Comparison of ENCODE assay signal across 8 cellular contexts in the genomic region with DNA sequence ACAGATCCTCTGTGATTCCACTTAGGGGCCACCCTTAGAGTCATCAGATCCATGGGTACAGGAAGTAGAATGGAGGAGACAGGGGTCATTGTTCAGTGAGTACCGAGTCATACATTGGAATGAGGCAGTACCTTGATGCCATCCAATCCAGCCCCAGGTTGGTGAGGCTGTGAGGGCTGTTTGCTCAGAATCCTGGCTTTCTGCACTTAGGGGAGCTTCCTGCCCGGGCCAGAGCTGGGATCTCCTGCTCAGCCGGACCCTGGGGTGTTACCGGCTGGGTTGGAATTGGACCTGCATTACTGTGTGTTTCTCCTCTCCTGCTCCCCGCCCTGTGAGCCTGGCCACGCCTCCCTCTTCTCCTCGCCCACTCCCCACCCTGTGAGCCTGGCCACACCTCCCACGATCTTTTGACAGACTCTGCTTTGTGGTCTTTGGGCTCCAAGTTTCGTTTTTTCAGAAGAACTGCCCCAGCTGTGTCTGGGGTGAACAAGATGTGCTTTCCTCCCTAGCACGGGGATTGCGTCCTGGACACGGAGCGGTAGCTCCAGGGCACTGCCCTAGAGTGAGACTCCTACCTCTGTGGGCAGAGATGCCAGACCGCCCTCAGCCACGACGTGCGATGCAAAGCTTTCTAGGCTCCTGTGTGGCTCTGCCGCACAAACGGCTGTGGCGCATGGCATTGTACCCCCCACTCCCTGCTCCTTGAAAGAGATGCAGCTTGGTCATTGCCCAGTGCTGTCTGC. TPM values are rescaled to one million over a fixed set of nuclear protein-coding genes. Genes with fewer than 3 reads are reported as not detected.
DNase-seq lines count a peak whose midpoint lies in the region; ATAC-seq and TF ChIP-seq lines count a peak whose summit lies in the region.

No MANE protein-coding gene starts in this region.

- H3K4me1 Mint-ChIP-seq in effector memory CD8-positive, alpha-beta T cell (ENCODE audit: low read depth in 2 of 2) = peaks cover 28 to 35% of the 10 kb centered on the region in 2 donors

- H3K36me3 Mint-ChIP-seq in effector memory CD8-positive, alpha-beta T cell (ENCODE audit: insufficient read depth) = peaks cover 34% of the 10 kb centered on the region

- TF ChIP-seq CTCF in parathyroid adenoma (IDR thresholded peaks at IDR 0.05) = no peak
- TF ChIP-seq CTCF in vagina (IDR thresholded peaks at IDR 0.05) = no peak

- H3K9ac ChIP-seq in parathyroid adenoma = no peak overlapping the region

- peak overlapping the region; percentile 98 to 99 for H3K27ac Mint-ChIP-seq in effector memory CD8-positive, alpha-beta T cell

- H3K4me3 ChIP-seq in parathyroid adenoma (ENCODE audit: low read depth, low read length) = no peak overlapping the region
- peak overlapping the region; percentile 23 to 29 for H3K4me3 ChIP-seq in vagina

- H3K4me3 Mint-ChIP-seq in effector memory CD8-positive, alpha-beta T cell = peak overlapping the region; percentile 79 to 85

- ATAC-seq in GM19023 (IDR thresholded peaks at IDR 0.05; ENCODE audit: unreplicated experiment) = peak; percentile 62
- peak; percentile 60 for ATAC-seq in HG03432 (IDR thresholded peaks at IDR 0.05; ENCODE audit: unreplicated experiment)
- ATAC-seq in effector memory CD8-positive, alpha-beta T cell (replicated peaks) = peak; percentile 50

- H3K9me3 Mint-ChIP-seq in effector memory CD8-positive, alpha-beta T cell = no peaks in the 10 kb centered on the region

- H3K27me3 ChIP-seq in parathyroid adenoma (ENCODE audit: control insufficient read depth, insufficient read depth, low read length) = no peaks in the 10 kb centered on the region
- H3K27me3 ChIP-seq in vagina = no peaks in the 10 kb centered on the region

- H3K4me1 ChIP-seq in parathyroid adenoma (peaks cover 6% of the 10 kb centered on the region), vagina (peaks cover 37% of the 10 kb centered on the region)

- no peaks in the 10 kb centered on the region for H3K79me2 ChIP-seq in parathyroid adenoma

- H3K27ac ChIP-seq in parathyroid adenoma (peak overlapping the region; percentile 51), vagina (peak overlapping the region; percentile 77)

- intact Hi-C loops in vagina (cut with DNase I) = no loop called here

- no peak overlapping the region for H3K4me2 ChIP-seq in parathyroid adenoma (ENCODE audit: low read length)

- no peak for TF ChIP-seq POLR2A in vagina (IDR thresholded peaks at IDR 0.05)

- H2AFZ ChIP-seq in parathyroid adenoma = no peak overlapping the region

- H3K9me3 ChIP-seq in parathyroid adenoma (ENCODE audit: control insufficient read depth, low read length) (no peaks in the 10 kb centered on the region), vagina (no peaks in the 10 kb centered on the region)

- H3K27me3 Mint-ChIP-seq in effector memory CD8-positive, alpha-beta T cell = no peaks in the 10 kb centered on the region

- DNase-seq in activated CD4-positive, alpha-beta T cell treated with anti-CD3 and anti-CD28 coated beads, Interleukin-2, amount 50 U/mL, for 1 hour = peak; percentile 69
- peak; percentile 50 to 58 (median 55) for DNase-seq in effector memory CD8-positive, alpha-beta T cell
- no peak for DNase-seq in vagina (ENCODE audit: extremely low spot score in 2 of 2)
- no peak for DNase-seq in KG1 (lab: John Stamatoyannopoulos, UW)
- DNase-seq in iPS-NIHi7 (ENCODE audit: extremely low spot score) = no peak

- H3K36me3 ChIP-seq in parathyroid adenoma (ENCODE audit: control insufficient read depth, insufficient read depth, low read length) = no peaks in the 10 kb centered on the region
- peaks cover 0 to 19% of the 10 kb centered on the region in 2 donors for H3K36me3 ChIP-seq in vagina

RNA-seq across cellular contexts. Expression of gene TRAF2, which starts 15.4 kb away (rescaled TPM):
- 12.8 TPM for total RNA-seq in vagina

RNA-seq across cellular contexts. Expression of gene EDF1, which starts 35.6 kb away (rescaled TPM):
- total RNA-seq in vagina = 257 TPM

RNA-seq across cellular contexts. Expression of gene FBXW5, which starts 42.9 kb away (rescaled TPM):
- total RNA-seq in vagina = 125 TPM

RNA-seq across cellular contexts. Expression of gene C8G, which starts 43.4 kb away (rescaled TPM):
- total RNA-seq in vagina = not detected

RNA-seq across cellular contexts. Expression of gene MAMDC4, which starts 49.5 kb away (rescaled TPM):
- 3.2 TPM for total RNA-seq in vagina

Comparison
In these comparisons a context has a peak if more than half of its experiments do, and no peak if none do; other contexts are left out.
1. DNase-seq: peak in activated CD4-positive, alpha-beta T cell treated with anti-CD3 and anti-CD28 coated beads, Interleukin-2, amount 50 U/mL, for 1 hour (single experiment) and effector memory CD8-positive, alpha-beta T cell (3 of 3); none in vagina (0 of 2), KG1 (single experiment) and iPS-NIHi7 (single experiment).
2. Peak in every context shown above with its lines, with median percentiles within 50 percentile points of each other: ATAC-seq.